16 cellular contexts compared by ENCODE assay signal in the genomic region with DNA sequence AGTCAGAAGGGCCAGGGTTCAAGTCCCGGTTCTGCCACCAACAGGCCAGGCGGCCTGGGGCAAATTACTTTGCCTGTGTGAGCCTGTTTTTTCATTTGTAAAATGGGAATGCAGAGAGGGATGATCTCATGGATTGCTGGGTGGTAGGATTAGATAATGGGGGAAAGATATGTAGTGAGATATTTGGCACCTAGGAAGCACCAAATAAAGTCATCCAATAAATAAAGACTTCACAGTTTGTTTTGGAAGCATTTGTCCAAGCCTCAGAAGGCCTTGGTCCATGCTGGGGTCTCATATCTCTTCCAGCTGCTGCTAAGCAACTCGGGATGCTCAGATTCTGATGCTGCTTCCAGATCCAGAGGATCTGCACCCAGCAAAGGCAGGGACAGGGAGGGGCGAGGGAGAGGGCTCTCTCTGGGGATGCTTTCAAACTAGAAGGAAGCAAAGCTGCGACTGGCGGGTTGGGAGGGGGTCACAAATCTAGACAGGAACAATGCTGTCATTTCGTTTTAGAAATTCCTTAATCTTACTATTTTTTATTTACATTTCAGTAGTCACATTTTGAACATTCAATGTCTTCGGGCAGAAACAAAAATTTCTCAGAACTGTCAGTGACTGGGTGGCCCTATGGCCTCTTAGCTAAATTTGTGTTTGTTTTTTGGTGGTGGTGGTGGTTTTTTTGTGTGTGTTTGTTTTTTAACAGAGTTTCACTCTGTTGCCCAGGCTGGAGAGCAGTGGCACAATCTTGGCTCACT.
A peak's percentile ranks its signal among the peaks of the same experiment; 100 is the strongest.
DNase-seq lines count a peak whose midpoint lies in the region; ATAC-seq and TF ChIP-seq lines count a peak whose summit lies in the region.
"Had no signal": no experiment of that assay in that cellular context is flagged by ENCODE, and none has a peak within 500 bp of the region (broad histone marks: within the 10 kb centered on the region; RNA-seq: fewer than 3 reads in every experiment).

No MANE protein-coding gene starts in this region.

- H3K27me3 ChIP-seq in SJCRH30 = no peaks in the 10 kb centered on the region
- H3K27me3 ChIP-seq in upper lobe of right lung = no peaks in the 10 kb centered on the region
- H3K27me3 ChIP-seq: BLaER1, MG63 had no signal

- intact Hi-C loops in Right ventricle myocardium superior (cut with DNase I) (no loop called here), upper lobe of right lung (cut with DNase I) (no loop called here)

- DNase-seq in SJCRH30 (peak in 1 of 2 experiments; percentile 61), Right ventricle myocardium superior (no peak), neural crest cell (ENCODE audit: low read depth, low spot score) (no peak), upper lobe of right lung (peak; percentile 40), NCI-H2107 treated with DMSO at 0.1 percent for 48 hours (lab: John Stamatoyannopoulos, UW; ENCODE audit: unreplicated experiment) (no peak), NCI-H1105 (lab: John Stamatoyannopoulos, UW) (no peak)
- DNase-seq: activated CD4-positive, alpha-beta T cell treated with anti-CD3 and anti-CD28 coated beads, Interleukin-2, amount 10 ng/mL, durations not matched to agents 24 days and 14 days; activated naive CD4-positive, alpha-beta T cell treated with Interleukin-2 at 50 U/mL for 16 hours; brain microvascular endothelial cell; natural killer cell; NCI-H2029 treated with DMSO at 0.1 percent for 48 hours; OCI-M1 had no signal

- TF ChIP-seq CTCF in neural crest cell (conservative IDR thresholded peaks at IDR 0.05) (no peak), upper lobe of right lung (IDR thresholded peaks at IDR 0.05) (no peak)

- peak overlapping the region; percentile 41 for H3K4me3 ChIP-seq in SJCRH30
- H3K4me3 ChIP-seq in upper lobe of right lung = no peak overlapping the region
- H3K4me3 ChIP-seq: BLaER1, MG63 had no signal

- H3K36me3 ChIP-seq in SJCRH30 (no peaks in the 10 kb centered on the region), upper lobe of right lung (no peaks in the 10 kb centered on the region)
- H3K36me3 ChIP-seq: BLaER1, brain microvascular endothelial cell, MG63 had no signal

- H3K9me3 ChIP-seq in SJCRH30 (replicated peaks) (no peaks in the 10 kb centered on the region), upper lobe of right lung (no peaks in the 10 kb centered on the region)
- H3K9me3 ChIP-seq: BLaER1, MG63 had no signal

- ATAC-seq in Right ventricle myocardium superior (ENCODE audit: poor library complexity) = peak; percentile 25
- ATAC-seq in upper lobe of right lung = no peak
- ATAC-seq in GM18517 (IDR thresholded peaks at IDR 0.05; ENCODE audit: unreplicated experiment) = no peak
- ATAC-seq: HCT116, natural killer cell had no signal

- H3K4me1 ChIP-seq in SJCRH30 (peaks cover 48% of the 10 kb centered on the region), upper lobe of right lung (peaks cover 10% of the 10 kb centered on the region)

- H3K4me1 Mint-ChIP-seq in neural crest cell = peaks cover 18% of the 10 kb centered on the region
- H3K4me1 Mint-ChIP-seq: activated CD4-positive, alpha-beta T cell treated with anti-CD3 and anti-CD28 coated beads, Interleukin-2, amount 10 ng/mL, durations not matched to agents 24 days and 14 days; natural killer cell had no signal

- no peaks in the 10 kb centered on the region for H3K9me3 Mint-ChIP-seq in neural crest cell
- H3K9me3 Mint-ChIP-seq: activated CD4-positive, alpha-beta T cell treated with anti-CD3 and anti-CD28 coated beads, Interleukin-2, amount 10 ng/mL, durations not matched to agents 24 days and 14 days; natural killer cell had no signal

- peak overlapping the region; percentile 35 for H3K4me3 Mint-ChIP-seq in neural crest cell
- H3K4me3 Mint-ChIP-seq: activated CD4-positive, alpha-beta T cell treated with anti-CD3 and anti-CD28 coated beads, Interleukin-2, amount 10 ng/mL, durations not matched to agents 24 days and 14 days; natural killer cell had no signal

- H3K27ac ChIP-seq in SJCRH30 = peak overlapping the region; percentile 97
- peak overlapping the region; percentile 51 for H3K27ac ChIP-seq in upper lobe of right lung
- H3K27ac ChIP-seq: BLaER1, brain microvascular endothelial cell had no signal

- H3K36me3 Mint-ChIP-seq in neural crest cell (ENCODE audit: low read depth) = no peaks in the 10 kb centered on the region
- H3K36me3 Mint-ChIP-seq: natural killer cell had no signal

- H3K27me3 Mint-ChIP-seq in neural crest cell (ENCODE audit: low read depth) = peaks cover 30% of the 10 kb centered on the region
- H3K27me3 Mint-ChIP-seq: activated CD4-positive, alpha-beta T cell treated with anti-CD3 and anti-CD28 coated beads, Interleukin-2, amount 10 ng/mL, durations not matched to agents 24 days and 14 days had no signal

- peak overlapping the region; percentile 72 for H3K27ac Mint-ChIP-seq in neural crest cell (ENCODE audit: unreplicated experiment)
- H3K27ac Mint-ChIP-seq: activated CD4-positive, alpha-beta T cell treated with anti-CD3 and anti-CD28 coated beads, Interleukin-2, amount 10 ng/mL, durations not matched to agents 24 days and 14 days; natural killer cell had no signal
